In the genomic region with DNA sequence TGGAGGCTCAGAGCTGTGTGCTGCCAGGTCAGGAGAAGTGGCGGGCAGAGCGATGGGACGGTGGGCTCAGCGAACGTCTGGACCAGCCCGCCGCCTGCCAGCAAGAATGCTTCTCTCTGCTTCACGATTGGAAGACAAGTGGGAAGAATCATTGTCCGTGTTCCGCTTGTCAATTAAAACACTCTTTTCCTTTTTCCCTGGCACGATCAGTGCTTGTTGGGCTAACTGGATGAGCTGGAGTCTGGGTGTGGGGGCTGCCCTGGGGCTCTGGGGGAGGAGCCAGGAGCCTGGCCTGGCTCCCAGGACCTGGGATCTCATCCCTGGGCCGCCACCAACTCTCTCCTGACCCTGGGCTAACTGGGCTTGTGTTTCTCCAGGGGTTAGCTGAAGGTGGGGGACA, we compare ENCODE assay signal across 10 cellular contexts. TPM values are rescaled to one million over a fixed set of nuclear protein-coding genes. Genes with fewer than 3 reads are reported as not detected.
DNase-seq lines count a peak whose midpoint lies in the region; ATAC-seq and TF ChIP-seq lines count a peak whose summit lies in the region.
"Had no signal": no experiment of that assay in that cellular context is flagged by ENCODE, and none has a peak within 500 bp of the region (broad histone marks: within the 10 kb centered on the region; RNA-seq: fewer than 3 reads in every experiment).

No MANE protein-coding gene starts in this region.

- peak overlapping the region; percentile 97 for H4K91ac ChIP-seq in trophoblast cell (ENCODE audit: low read depth, low read length)

- no peaks in the 10 kb centered on the region for H3K9me2 ChIP-seq in PC-3 (replicated peaks; ENCODE audit: low read length)

- no CpG with 5 or more reads among the region's 12 CpGs for WGBS in trophoblast cell (ENCODE audit: extremely low coverage, insufficient coverage, insufficient read length)

- TF ChIP-seq CTCF in AG10803 (conservative IDR thresholded peaks at IDR 0.05; ENCODE audit: low read length) (no peak), PC-3 (conservative IDR thresholded peaks at IDR 0.05; ENCODE audit: low read depth, low read length) (no peak), fibroblast of lung (conservative IDR thresholded peaks at IDR 0.05 in 1 of 2, IDR thresholded peaks at IDR 0.05 in 1 of 2; ENCODE audit: low read depth in 1 of 2, low read length in 2 of 2) (no peak)

- H3K36me3 ChIP-seq in PC-3 (ENCODE audit: low read depth, low read length), result no peaks in the 10 kb centered on the region
- peaks cover 9% of the 10 kb centered on the region for H3K36me3 ChIP-seq in fibroblast of lung (ENCODE audit: control insufficient read depth, insufficient read depth, low read length)
- peaks cover 38 to 43% of the 10 kb centered on the region in 2 experiments for H3K36me3 ChIP-seq in trophoblast cell (ENCODE audit: control insufficient read depth in 1 of 2, insufficient read depth in 2 of 2, low read length in 2 of 2)
- H3K36me3 ChIP-seq: WERI-Rb-1 had no signal

- peaks cover 29% of the 10 kb centered on the region for H3K79me1 ChIP-seq in trophoblast cell (ENCODE audit: low read length)

- H4K20me1 ChIP-seq in PC-3 (ENCODE audit: low read length), result no peaks in the 10 kb centered on the region
- peaks cover 4% of the 10 kb centered on the region for H4K20me1 ChIP-seq in fibroblast of lung (ENCODE audit: control insufficient read depth, extremely low read depth, insufficient read depth, low read length)

- H2AFZ ChIP-seq in PC-3 (ENCODE audit: low read length) (no peak overlapping the region), fibroblast of lung (ENCODE audit: low read length) (no peak overlapping the region), trophoblast cell (ENCODE audit: insufficient read depth, low read length, poor library complexity) (no peak overlapping the region)

- H3K27me3 ChIP-seq in PC-3 (ENCODE audit: low read length) (no peaks in the 10 kb centered on the region), fibroblast of lung (ENCODE audit: control insufficient read depth, insufficient read depth, low read length) (no peaks in the 10 kb centered on the region), trophoblast cell (ENCODE audit: insufficient read depth, low read length) (no peaks in the 10 kb centered on the region)

- BruUV-seq in PC-3 (replicated peaks; lab: Mats Ljungman, UMichigan), result no TSS peak

- H3K9ac ChIP-seq in PC-3 (ENCODE audit: low read length) (no peak overlapping the region), fibroblast of lung (ENCODE audit: insufficient read depth, low read length) (peak overlapping the region; percentile 84), trophoblast cell (ENCODE audit: low read length) (peak overlapping the region; percentile 96)

- H4K8ac ChIP-seq in trophoblast cell (ENCODE audit: low read depth, low read length), result peak overlapping the region; percentile 37

- CTCF ChIA-PET in PC-3 (lab: Charles Lee), result no interaction called here

- peak overlapping the region; percentile 78 for H3K4ac ChIP-seq in trophoblast cell (ENCODE audit: low read depth, low read length)

- H3K4me2 ChIP-seq in PC-3 (ENCODE audit: low read length) (peak overlapping the region; percentile 81), fibroblast of lung (ENCODE audit: extremely low read depth, insufficient read depth, low read length) (peak overlapping the region; percentile 98), trophoblast cell (ENCODE audit: low read length) (peak overlapping the region; percentile 76)

- no peaks in the 10 kb centered on the region for H3F3A ChIP-seq in PC-3 (ENCODE audit: low read length, unreplicated experiment)

- intact Hi-C loops in PC-3 (cut with micrococcal nuclease), result loop anchor here (5.0 kb wide), 1 partner anchor 196 kb away; no protein-coding TSS in a partner anchor

- peaks cover 18% of the 10 kb centered on the region for H3K79me2 ChIP-seq in PC-3 (ENCODE audit: low read length)
- peaks cover 45% of the 10 kb centered on the region for H3K79me2 ChIP-seq in fibroblast of lung (ENCODE audit: control insufficient read depth, insufficient read depth, low read length)
- peaks cover 47% of the 10 kb centered on the region for H3K79me2 ChIP-seq in trophoblast cell (ENCODE audit: control insufficient read depth, insufficient read depth, low read length, poor library complexity)

- peak overlapping the region; percentile 8 for H2AK5ac ChIP-seq in trophoblast cell (ENCODE audit: low read length)

- no peak for TF ChIP-seq POLR2A in GM18505 (IDR thresholded peaks at IDR 0.05; ENCODE audit: borderline replicate concordance, extremely low read depth, insufficient read depth, insufficient read length)

- H3K27ac ChIP-seq in PC-3 (ENCODE audit: low read length) (no peak overlapping the region), fibroblast of lung (ENCODE audit: insufficient read depth, low read length) (peak overlapping the region; percentile 77), trophoblast cell (ENCODE audit: low read depth, low read length) (peak overlapping the region; percentile 35)
- H3K27ac ChIP-seq: WERI-Rb-1 had no signal

- H3K4me1 ChIP-seq in PC-3 (ENCODE audit: insufficient read depth, low read length), result peaks cover 18% of the 10 kb centered on the region
- peaks cover 25% of the 10 kb centered on the region for H3K4me1 ChIP-seq in fibroblast of lung (ENCODE audit: control insufficient read depth, extremely low read depth, insufficient read depth, low read length)
- H3K4me1 ChIP-seq in trophoblast cell (ENCODE audit: control insufficient read depth in 1 of 2, insufficient read depth in 2 of 2, low read length in 2 of 2), result peaks cover 28 to 39% of the 10 kb centered on the region in 2 experiments

- DNase-seq in AG10803 (ENCODE audit: low read depth) (peak; percentile 54), PC-3 (peak; percentile 13), fibroblast of lung (ENCODE audit: low read depth in 2 of 2) (peak; percentile 45 to 48), trophoblast cell (no peak), DMS53 treated with DMSO at 0.1 percent for 48 hours (lab: John Stamatoyannopoulos, UW; ENCODE audit: unreplicated experiment) (no peak)
- DNase-seq: DMS153, WERI-Rb-1 had no signal

- peak overlapping the region; percentile 57 for H3K14ac ChIP-seq in trophoblast cell (ENCODE audit: low read length)

- POLR2A ChIA-PET in PC-3 (lab: Charles Lee; ENCODE audit: unreplicated experiment), result no interaction called here

- no peak overlapping the region for H2BK12ac ChIP-seq in trophoblast cell (ENCODE audit: low read length)

- peak overlapping the region; percentile 23 for H2BK5ac ChIP-seq in trophoblast cell (ENCODE audit: low read depth, low read length, poor library complexity)

- no peaks in the 10 kb centered on the region for H3K9me3 ChIP-seq in PC-3 (ENCODE audit: low read length)
- no peaks in the 10 kb centered on the region for H3K9me3 ChIP-seq in fibroblast of lung (ENCODE audit: control insufficient read depth, insufficient read depth, low read depth, low read length)
- peaks cover 3% of the 10 kb centered on the region for H3K9me3 ChIP-seq in trophoblast cell (ENCODE audit: insufficient read depth, low read depth, low read length)

- peak overlapping the region; percentile 44 for H2BK120ac ChIP-seq in trophoblast cell (ENCODE audit: insufficient read depth, low read length, poor library complexity)

- ATAC-seq in PC-3 (no peak), HG03159 (IDR thresholded peaks at IDR 0.05; ENCODE audit: unreplicated experiment) (no peak), GM18505 (IDR thresholded peaks at IDR 0.05; ENCODE audit: unreplicated experiment) (no peak), HG02938 (IDR thresholded peaks at IDR 0.05; ENCODE audit: unreplicated experiment) (no peak)

- H3K4me3 ChIP-seq in AG10803 (ENCODE audit: low read length) (peak overlapping the region; percentile 97), PC-3 (ENCODE audit: low read length) (peak overlapping the region; percentile 69), fibroblast of lung (replicated peaks in 1 of 4; ENCODE audit: control extremely low read depth in 1 of 4, insufficient read depth in 1 of 4, low read depth in 3 of 4, low read length in 4 of 4) (peak overlapping the region; percentile 55 to 92 (median 77)), trophoblast cell (ENCODE audit: low read depth, low read length) (peak overlapping the region; percentile 93)

- peak overlapping the region; percentile 72 for H3K18ac ChIP-seq in trophoblast cell (ENCODE audit: low read length)

- no peak overlapping the region for H4K12ac ChIP-seq in trophoblast cell (ENCODE audit: low read depth, low read length)

- H3K23ac ChIP-seq in trophoblast cell (ENCODE audit: low read length), result no peak overlapping the region

RNA-seq across cellular contexts. Expression of a gene that starts 1.7 kb away (rescaled TPM):
- total RNA-seq in PC-3 (2014; rRNA removed) (10.6 and 15.4 TPM in 2 replicates), fibroblast of lung (63.7 and 72.8 TPM in 2 replicates)
- polyA plus RNA-seq in fibroblast of lung, result 83.9 and 109 TPM in 2 replicates
- polyA plus RNA-seq in fibroblast of lung (2012), result 164 and 250 TPM in 2 replicates
- polyA minus RNA-seq in fibroblast of lung (ENCODE audit: low replicate concordance), result 171 and 250 TPM in 2 replicates
- polyA plus RNA-seq in trophoblast cell (2013), result 431 and 476 TPM in 2 replicates

Comparison
In these comparisons a context has a peak if more than half of its experiments do, and no peak if none do; other contexts are left out.
1. DNase-seq: peak in AG10803 (single experiment), PC-3 (single experiment) and fibroblast of lung (2 of 2); none in trophoblast cell (0 of 2) and DMS53 treated with DMSO at 0.1 percent for 48 hours (single experiment).
2. Peak in every context shown above with its lines, with median percentiles within 50 percentile points of each other: H3K4me3 ChIP-seq and H3K4me2 ChIP-seq.